1 cellular context compared by ENCODE assay signal in genomic region chr7:66697451-66698438, GRCh38.
TF ChIP-seq lines count a peak whose summit lies in the region.

No MANE protein-coding gene starts in this region.

TF ChIP-seq in WTC11, 78 proteins besides CTCF, POLR2A, EP300 and RAD21 (continued from another document):
- TF ChIP-seq, protein P1, sequence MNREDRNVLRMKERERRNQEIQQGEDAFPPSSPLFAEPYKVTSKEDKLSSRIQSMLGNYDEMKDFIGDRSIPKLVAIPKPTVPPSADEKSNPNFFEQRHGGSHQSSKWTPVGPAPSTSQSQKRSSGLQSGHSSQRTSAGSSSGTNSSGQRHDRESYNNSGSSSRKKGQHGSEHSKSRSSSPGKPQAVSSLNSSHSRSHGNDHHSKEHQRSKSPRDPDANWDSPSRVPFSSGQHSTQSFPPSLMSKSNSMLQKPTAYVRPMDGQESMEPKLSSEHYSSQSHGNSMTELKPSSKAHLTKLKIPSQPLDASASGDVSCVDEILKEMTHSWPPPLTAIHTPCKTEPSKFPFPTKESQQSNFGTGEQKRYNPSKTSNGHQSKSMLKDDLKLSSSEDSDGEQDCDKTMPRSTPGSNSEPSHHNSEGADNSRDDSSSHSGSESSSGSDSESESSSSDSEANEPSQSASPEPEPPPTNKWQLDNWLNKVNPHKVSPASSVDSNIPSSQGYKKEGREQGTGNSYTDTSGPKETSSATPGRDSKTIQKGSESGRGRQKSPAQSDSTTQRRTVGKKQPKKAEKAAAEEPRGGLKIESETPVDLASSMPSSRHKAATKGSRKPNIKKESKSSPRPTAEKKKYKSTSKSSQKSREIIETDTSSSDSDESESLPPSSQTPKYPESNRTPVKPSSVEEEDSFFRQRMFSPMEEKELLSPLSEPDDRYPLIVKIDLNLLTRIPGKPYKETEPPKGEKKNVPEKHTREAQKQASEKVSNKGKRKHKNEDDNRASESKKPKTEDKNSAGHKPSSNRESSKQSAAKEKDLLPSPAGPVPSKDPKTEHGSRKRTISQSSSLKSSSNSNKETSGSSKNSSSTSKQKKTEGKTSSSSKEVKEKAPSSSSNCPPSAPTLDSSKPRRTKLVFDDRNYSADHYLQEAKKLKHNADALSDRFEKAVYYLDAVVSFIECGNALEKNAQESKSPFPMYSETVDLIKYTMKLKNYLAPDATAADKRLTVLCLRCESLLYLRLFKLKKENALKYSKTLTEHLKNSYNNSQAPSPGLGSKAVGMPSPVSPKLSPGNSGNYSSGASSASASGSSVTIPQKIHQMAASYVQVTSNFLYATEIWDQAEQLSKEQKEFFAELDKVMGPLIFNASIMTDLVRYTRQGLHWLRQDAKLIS (CRISPR knock-in tag; IDR thresholded peaks at IDR 0.05; ENCODE audit: borderline replicate concordance) = no peak
- TF ChIP-seq FOXK1 (CRISPR knock-in tag; IDR thresholded peaks at IDR 0.05) = no peak
- no peak for TF ChIP-seq TEAD4 (CRISPR knock-in tag; IDR thresholded peaks at IDR 0.05)
- no peak for TF ChIP-seq OVOL2 (CRISPR knock-in tag; IDR thresholded peaks at IDR 0.05; ENCODE audit: borderline replicate concordance)
- TF ChIP-seq ZNF416 (CRISPR knock-in tag; IDR thresholded peaks at IDR 0.05) = no peak
- TF ChIP-seq NR3C1 (CRISPR knock-in tag; conservative IDR thresholded peaks at IDR 0.05; ENCODE audit: low read depth) = no peak
- TF ChIP-seq ETV6 (CRISPR knock-in tag; IDR thresholded peaks at IDR 0.05) = no peak
- no peak for TF ChIP-seq RELA (CRISPR knock-in tag; IDR thresholded peaks at IDR 0.05; ENCODE audit: borderline replicate concordance)
- no peak for TF ChIP-seq FOXJ3 (CRISPR knock-in tag; IDR thresholded peaks at IDR 0.05; ENCODE audit: borderline replicate concordance)
- no peak for TF ChIP-seq MXD4 (CRISPR knock-in tag; IDR thresholded peaks at IDR 0.05; ENCODE audit: borderline replicate concordance)
- no peak for TF ChIP-seq ZNF281 (CRISPR knock-in tag; IDR thresholded peaks at IDR 0.05)
TF ChIP-seq in WTC11: peak in this region for 0.
